ENCODE assay signal across 16 cellular contexts in the genomic region with DNA sequence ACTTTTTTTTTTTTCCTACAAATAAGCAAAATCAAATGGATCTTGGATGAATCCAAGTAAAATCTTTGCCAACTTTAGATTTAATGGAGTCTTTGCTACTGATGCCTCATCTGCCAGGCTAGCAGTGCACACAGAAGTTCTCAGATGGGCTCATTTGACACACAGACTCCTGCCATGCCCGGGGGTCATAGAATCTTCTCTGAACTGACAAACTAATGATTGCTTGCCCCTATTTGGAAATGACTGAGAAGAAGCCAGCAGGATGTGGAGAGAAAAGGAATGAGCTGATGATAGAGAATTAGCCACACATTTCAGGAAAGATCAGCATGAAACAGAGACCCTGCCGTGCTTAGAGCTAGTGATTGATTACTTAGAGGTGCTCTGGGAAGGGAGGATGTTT.
DNase-seq lines count a peak whose midpoint lies in the region; FAIRE-seq and TF ChIP-seq lines count a peak whose summit lies in the region.
"Had no signal": no experiment of that assay in that cellular context is flagged by ENCODE, and none has a peak within 500 bp of the region (broad histone marks: within the 10 kb centered on the region; RNA-seq: fewer than 3 reads in every experiment).

No MANE protein-coding gene starts in this region.

- no peak overlapping the region for H2BK5ac ChIP-seq in H1 (ENCODE audit: low read depth, low read length)
- no peak overlapping the region for H2BK5ac ChIP-seq in mesenchymal stem cell (ENCODE audit: low read depth, low read length, poor library complexity, severe bottlenecking)

- H4K20me1 ChIP-seq in mammary epithelial cell (ENCODE audit: insufficient read depth, low read length) (no peaks in the 10 kb centered on the region), H1 (replicated peaks in 1 of 2; ENCODE audit: control insufficient read depth in 1 of 2, insufficient read depth in 2 of 2, low read length in 2 of 2) (no peaks in the 10 kb centered on the region)

- POLR2A ChIA-PET in H1 (lab: Charles Lee; ENCODE audit: partially characterized antibody) = no interaction called here

- FAIRE-seq in H1 (lab: Jason Lieb, UNC) = no peak

- no peak overlapping the region for H3K56ac ChIP-seq in H1 (replicated peaks; ENCODE audit: insufficient read length, low read depth, low read length)

- H3K9ac ChIP-seq in mammary epithelial cell (ENCODE audit: insufficient read depth, low read length) = no peak overlapping the region
- no peak overlapping the region for H3K9ac ChIP-seq in H1 (replicated peaks in 1 of 4; ENCODE audit: extremely low read depth in 1 of 4, low read depth in 3 of 4, low read length in 3 of 4)
- H3K9ac ChIP-seq in mesenchymal stem cell (ENCODE audit: low read length) = no peak overlapping the region

- dilution Hi-C loops in mammary epithelial cell (cut with HindIII; ENCODE audit: low sequenced_read_pairs) = no loop called here

- H3K36me3 ChIP-seq in breast epithelium (no peaks in the 10 kb centered on the region), mammary epithelial cell (ENCODE audit: insufficient read depth, low read length) (no peaks in the 10 kb centered on the region), H1 (ENCODE audit: control insufficient read depth in 2 of 4, insufficient read depth in 4 of 4, low read length in 3 of 4) (no peaks in the 10 kb centered on the region), mesenchymal stem cell (ENCODE audit: control insufficient read depth in 1 of 2, insufficient read depth in 2 of 2, low read depth in 1 of 2, low read length in 2 of 2) (peaks cover 0 to 8% of the 10 kb centered on the region in 2 experiments), testis (ENCODE audit: low read depth, missing control alignments) (no peaks in the 10 kb centered on the region)
- H3K36me3 ChIP-seq: HAP-1 had no signal

- no peak overlapping the region for H2BK20ac ChIP-seq in H1 (ENCODE audit: low read length)

- CTCF ChIA-PET in mammary epithelial cell (lab: Charles Lee; ENCODE audit: low non-redundant PET) (no interaction called here), H1 (lab: Charles Lee; ENCODE audit: partially characterized antibody) (interaction anchor here (1.3 to 3.3 kb wide), 5 partner anchors 9 to 366 kb away, joined by 3 to 15 read pairs (median 4); no protein-coding TSS in a partner anchor)

- 0% methylated on average over 1 of the region's 2 CpGs for WGBS in mammary epithelial cell (ENCODE audit: low coverage, missing lambda C conversion rate)
- 94% methylated on average over 2 of the region's 2 CpGs; no CpG with 5 or more reads in 1 of the 2 experiments for WGBS in H1 (ENCODE audit: extremely low coverage in 1 of 2, insufficient coverage in 1 of 2, insufficient read length in 1 of 2, insufficient replicate concordance in 2 of 2, low coverage in 1 of 2, low lambda C conversion rate in 2 of 2, missing lambda C conversion rate in 1 of 2), 2 experiments
- WGBS in mesenchymal stem cell = 58% methylated on average over 2 of the region's 2 CpGs
- WGBS in testis, 2 donors = 78 to 88% methylated on average over 2 of the region's 2 CpGs

- no peak overlapping the region for H3K14ac ChIP-seq in H1 (ENCODE audit: insufficient read length)
- no peak overlapping the region for H3K14ac ChIP-seq in mesenchymal stem cell (ENCODE audit: low read length in 2 of 2)

- TF ChIP-seq CTCF in breast epithelium (IDR thresholded peaks at IDR 0.05) = no peak
- TF ChIP-seq CTCF in mammary epithelial cell (conservative IDR thresholded peaks at IDR 0.05 in 1 of 2, IDR thresholded peaks at IDR 0.05 in 1 of 2; ENCODE audit: extremely low read depth in 1 of 2, insufficient read depth in 1 of 2, low read depth in 1 of 2, low read length in 2 of 2) = no peak
- no peak for TF ChIP-seq CTCF in H1 (IDR thresholded peaks at IDR 0.05; ENCODE audit: control extremely low read depth in 1 of 3, insufficient read depth in 1 of 3, low read depth in 1 of 3, low read length in 3 of 3)
- TF ChIP-seq CTCF in testis (IDR thresholded peaks at IDR 0.05) = no peak

- H2AFZ ChIP-seq in mammary epithelial cell (ENCODE audit: low read depth, low read length) (no peak overlapping the region), H1 (ENCODE audit: low read length) (no peak overlapping the region), mesenchymal stem cell (ENCODE audit: low read depth, low read length) (no peak overlapping the region)

- no peaks in the 10 kb centered on the region for H3K23me2 ChIP-seq in H1 (ENCODE audit: low read depth, low read length)

- H4K91ac ChIP-seq in H1 (replicated peaks; ENCODE audit: insufficient read length, low read length) (no peak overlapping the region), mesenchymal stem cell (ENCODE audit: low read length) (no peak overlapping the region)

- H3K27me3 ChIP-seq in breast epithelium (no peaks in the 10 kb centered on the region), mammary epithelial cell (ENCODE audit: insufficient read depth, low read length) (no peaks in the 10 kb centered on the region), H1 (replicated peaks in 1 of 4; ENCODE audit: control insufficient read depth in 3 of 4, extremely low read depth in 1 of 4, insufficient read depth in 3 of 4, low read length in 3 of 4) (no peaks in the 10 kb centered on the region), mesenchymal stem cell (ENCODE audit: control insufficient read depth in 1 of 2, insufficient read depth in 1 of 2, low read length in 2 of 2) (no peaks in the 10 kb centered on the region), testis (no peaks in the 10 kb centered on the region)

- H3K23ac ChIP-seq in H1 (ENCODE audit: insufficient read length) = no peak overlapping the region
- H3K23ac ChIP-seq in mesenchymal stem cell (ENCODE audit: low read length in 2 of 2) = no peak overlapping the region

- DNase-seq in breast epithelium (ENCODE audit: low spot score in 2 of 2) (peak in 1 of 2 donors; percentile 61), mammary epithelial cell (no peak), RPMI7951 (ENCODE audit: low read depth) (peak; percentile 88), H1 (ENCODE audit: low read depth in 1 of 2, low spot score in 2 of 2) (no peak), mesenchymal stem cell (no peak), testis (no peak), inferior parietal cortex (ENCODE audit: extremely low spot score) (no peak)
- no peak for DNase-seq in activated naive CD4-positive, alpha-beta T cell (lab: John Stamatoyannopoulos, UW)
- DNase-seq: C1 segment of cervical spinal cord; Calu3; CD4-positive, alpha-beta T cell; DMS79 treated with DMSO at 0.1 percent for 48 hours; GF-D8; GOT3 had no signal

- TF ChIP-seq POLR2A in breast epithelium (IDR thresholded peaks at IDR 0.05) (no peak), H1 (IDR thresholded peaks at IDR 0.05; ENCODE audit: control extremely low read depth in 1 of 2, low read depth in 2 of 2, low read length in 2 of 2) (no peak), testis (IDR thresholded peaks at IDR 0.05) (no peak)

- H4K8ac ChIP-seq in H1 (ENCODE audit: extremely low read depth, insufficient read depth, low read length) (no peak overlapping the region), mesenchymal stem cell (ENCODE audit: low read length) (no peak overlapping the region)

- H2BK120ac ChIP-seq in H1 (replicated peaks; ENCODE audit: low read depth, low read length) (no peak overlapping the region), mesenchymal stem cell (ENCODE audit: low read depth, low read length) (no peak overlapping the region)

- BruUV-seq in mammary epithelial cell (replicated peaks; lab: Mats Ljungman, UMichigan) = no TSS peak

- H3K4me3 ChIP-seq in breast epithelium = no peak overlapping the region
- no peak overlapping the region for H3K4me3 ChIP-seq in mammary epithelial cell (replicated peaks in 1 of 3; ENCODE audit: insufficient read depth in 1 of 3, low read depth in 2 of 3, low read length in 3 of 3)
- no peak overlapping the region for H3K4me3 ChIP-seq in H1 (ENCODE audit: extremely low read depth in 1 of 4, insufficient read depth in 2 of 4, low read depth in 3 of 4, low read length in 4 of 4)
- H3K4me3 ChIP-seq in mesenchymal stem cell (ENCODE audit: insufficient read depth in 1 of 2, low read depth in 1 of 2, low read length in 2 of 2) = no peak overlapping the region
- no peak overlapping the region for H3K4me3 ChIP-seq in testis
- H3K4me3 ChIP-seq: HAP-1 had no signal

- no peak for TF ChIP-seq RAD21 in H1 (IDR thresholded peaks at IDR 0.05 in 1 of 2, conservative IDR thresholded peaks at IDR 0.05 in 1 of 2; ENCODE audit: low read depth in 2 of 2, low read length in 2 of 2)

- H3K18ac ChIP-seq in H1 (ENCODE audit: extremely low read depth, low read length) (no peak overlapping the region), mesenchymal stem cell (ENCODE audit: low read depth in 1 of 2, low read length in 2 of 2) (no peak overlapping the region)

- H3K4ac ChIP-seq in H1 (replicated peaks; ENCODE audit: insufficient read length, low read depth, low read length) = no peak overlapping the region
- no peak overlapping the region for H3K4ac ChIP-seq in mesenchymal stem cell (ENCODE audit: low read depth in 1 of 2, low read length in 2 of 2)

- H2BK12ac ChIP-seq in H1 (ENCODE audit: low read depth, low read length) (no peak overlapping the region), mesenchymal stem cell (ENCODE audit: low read length in 2 of 2) (no peak overlapping the region)

- no peak overlapping the region for H3K4me2 ChIP-seq in mammary epithelial cell (ENCODE audit: insufficient read depth, low read depth, low read length)
- H3K4me2 ChIP-seq in H1 (ENCODE audit: insufficient read depth in 1 of 2, low read depth in 2 of 2, low read length in 2 of 2) = no peak overlapping the region
- H3K4me2 ChIP-seq in mesenchymal stem cell (ENCODE audit: low read length, poor library complexity, severe bottlenecking) = no peak overlapping the region

- H2AK5ac ChIP-seq in H1 (ENCODE audit: low read depth, low read length) (no peak overlapping the region), mesenchymal stem cell (ENCODE audit: low read length, severe bottlenecking) (no peak overlapping the region)

- no peak overlapping the region for H4K5ac ChIP-seq in H1 (ENCODE audit: insufficient read length, low read depth, low read length)

- H3K79me1 ChIP-seq in H1 (ENCODE audit: low read depth, low read length) (no peaks in the 10 kb centered on the region), mesenchymal stem cell (replicated peaks; ENCODE audit: low read length, poor library complexity, severe bottlenecking) (peaks cover 2% of the 10 kb centered on the region)

- H3K27ac ChIP-seq in breast epithelium (peak overlapping the region; percentile 46 to 69), mammary epithelial cell (ENCODE audit: insufficient read depth, low read depth, low read length) (no peak overlapping the region), H1 (ENCODE audit: low read depth, low read length) (no peak overlapping the region), mesenchymal stem cell (ENCODE audit: low read length, poor library complexity, severe bottlenecking) (peak overlapping the region; percentile 55), testis (no peak overlapping the region)
- H3K27ac ChIP-seq: 22Rv1 had no signal

- no peaks in the 10 kb centered on the region for H3K79me2 ChIP-seq in mammary epithelial cell (ENCODE audit: insufficient read depth, low read length)
- H3K79me2 ChIP-seq in H1 (ENCODE audit: control insufficient read depth in 1 of 2, insufficient read depth in 2 of 2, low read length in 2 of 2) = no peaks in the 10 kb centered on the region

- no peaks in the 10 kb centered on the region for H3K4me1 ChIP-seq in breast epithelium
- no peaks in the 10 kb centered on the region for H3K4me1 ChIP-seq in mammary epithelial cell (ENCODE audit: insufficient read depth, low read length)
- peaks cover 0 to 4% (median 0%) of the 10 kb centered on the region in 4 experiments; a peak in 1 of 7 replicates for H3K4me1 ChIP-seq in H1 (replicated peaks in 1 of 4; ENCODE audit: control insufficient read depth in 3 of 4, insufficient read depth in 4 of 4, low read length in 3 of 4)
- peaks cover 11% of the 10 kb centered on the region for H3K4me1 ChIP-seq in mesenchymal stem cell (ENCODE audit: control insufficient read depth, insufficient read depth, low read depth, low read length)
- no peaks in the 10 kb centered on the region for H3K4me1 ChIP-seq in testis
- H3K4me1 ChIP-seq: HAP-1 had no signal

- intact Hi-C loops in breast epithelium (cut with DNase I; ENCODE audit: low total_unique reads) (no loop called here), mammary epithelial cell (cut with micrococcal nuclease) (no loop called here), testis (cut with DNase I; ENCODE audit: low total_unique reads) (no loop called here)

- H3K9me3 ChIP-seq in breast epithelium (no peaks in the 10 kb centered on the region), mammary epithelial cell (replicated peaks; ENCODE audit: insufficient read depth, low read length) (no peaks in the 10 kb centered on the region), H1 (ENCODE audit: insufficient read depth in 2 of 2, low read depth in 1 of 2, low read length in 1 of 2) (no peaks in the 10 kb centered on the region), mesenchymal stem cell (ENCODE audit: control insufficient read depth, low read length) (no peaks in the 10 kb centered on the region), testis (no peaks in the 10 kb centered on the region)
- H3K9me3 ChIP-seq: HAP-1 had no signal

- no peak overlapping the region for H2BK15ac ChIP-seq in H1 (ENCODE audit: low read length)
- H2BK15ac ChIP-seq in mesenchymal stem cell (ENCODE audit: low read depth, poor library complexity, severe bottlenecking) = no peak overlapping the region

- in situ Hi-C loops in mammary epithelial cell (cut with MboI; ENCODE audit: low sequenced_read_pairs in 2 of 2) = no loop called here

- no peak for TF ChIP-seq EP300 in H1 (IDR thresholded peaks at IDR 0.05; ENCODE audit: borderline replicate concordance in 1 of 2, low read depth in 2 of 2, low read length in 2 of 2)

Comparison
In these comparisons a context has a peak if more than half of its experiments do, and no peak if none do; other contexts are left out.
1. H3K27ac ChIP-seq: peak in breast epithelium (2 of 2) and mesenchymal stem cell (single experiment); none in mammary epithelial cell (single experiment), H1 (single experiment) and testis (0 of 2).